ENCODE assay signal across 8 cellular contexts in genomic region chr5:132746592-132747063, GRCh38. TPM values are rescaled to one million over a fixed set of nuclear protein-coding genes. Genes with fewer than 3 reads are reported as not detected.
DNase-seq lines count a peak whose midpoint lies in the region; ATAC-seq and TF ChIP-seq lines count a peak whose summit lies in the region.

No MANE protein-coding gene starts in this region.

- no CpG with 5 or more reads among the region's 8 CpGs for WGBS in neuronal stem cell (ENCODE audit: extremely low coverage in 2 of 2, insufficient read length in 2 of 2, insufficient replicate concordance in 1 of 2), 2 donors

- H3K4ac ChIP-seq in neuronal stem cell (ENCODE audit: low read length) = no peak overlapping the region

- H3K27ac ChIP-seq in WERI-Rb-1 = no peak overlapping the region
- no peak overlapping the region for H3K27ac ChIP-seq in neuronal stem cell (replicated peaks; ENCODE audit: low read length)

- peak; percentile 49 for ATAC-seq in esophagus mucosa
- ATAC-seq in GM19452 (IDR thresholded peaks at IDR 0.05; ENCODE audit: unreplicated experiment) = no peak
- no peak for ATAC-seq in GM21515 (IDR thresholded peaks at IDR 0.05; ENCODE audit: unreplicated experiment)

- H3K18ac ChIP-seq in neuronal stem cell (ENCODE audit: low read length) = no peak overlapping the region

- no peak overlapping the region for H4K91ac ChIP-seq in neuronal stem cell (ENCODE audit: low read depth, low read length, poor library complexity)

- no peak overlapping the region for H2AK5ac ChIP-seq in neuronal stem cell (ENCODE audit: low read depth, low read length)

- H3K27me3 ChIP-seq in WERI-Rb-1 (ENCODE audit: insufficient read depth, low read depth, severe bottlenecking) = no peaks in the 10 kb centered on the region
- peaks cover 14 to 47% (median 41%) of the 10 kb centered on the region in 3 experiments for H3K27me3 ChIP-seq in neuronal stem cell (ENCODE audit: control insufficient read depth in 3 of 3, insufficient read depth in 3 of 3, low read depth in 1 of 3, low read length in 3 of 3)

- peak overlapping the region; percentile 90 for H2AFZ ChIP-seq in neuronal stem cell (ENCODE audit: low read length)

- H3K79me1 ChIP-seq in neuronal stem cell (ENCODE audit: low read depth, low read length) = no peaks in the 10 kb centered on the region

- H3K4me1 ChIP-seq in neuronal stem cell (ENCODE audit: control insufficient read depth in 2 of 2, insufficient read depth in 1 of 2, low read depth in 1 of 2, low read length in 2 of 2) = no peaks in the 10 kb centered on the region

- no peak overlapping the region for H2BK5ac ChIP-seq in neuronal stem cell (ENCODE audit: low read length)

- H3K36me3 ChIP-seq in WERI-Rb-1 = no peaks in the 10 kb centered on the region
- H3K36me3 ChIP-seq in neuronal stem cell (replicated peaks in 1 of 2; ENCODE audit: control insufficient read depth in 2 of 2, insufficient read depth in 2 of 2, low read length in 2 of 2) = no peaks in the 10 kb centered on the region

- H3K9me3 ChIP-seq in WERI-Rb-1 (ENCODE audit: severe bottlenecking) = no peaks in the 10 kb centered on the region
- no peaks in the 10 kb centered on the region for H3K9me3 ChIP-seq in neuronal stem cell (replicated peaks in 1 of 2; ENCODE audit: control insufficient read depth in 2 of 2, insufficient read depth in 1 of 2, low read depth in 1 of 2, low read length in 2 of 2)

- no peak overlapping the region for H2BK15ac ChIP-seq in neuronal stem cell (ENCODE audit: low read length)

- H4K8ac ChIP-seq in neuronal stem cell (ENCODE audit: low read depth, low read length) = no peak overlapping the region

- H3K14ac ChIP-seq in neuronal stem cell (ENCODE audit: low read length) = no peak overlapping the region

- H3K9ac ChIP-seq in neuronal stem cell (ENCODE audit: low read depth, low read length, poor library complexity) = no peak overlapping the region

- H3K4me3 ChIP-seq in WERI-Rb-1 (ENCODE audit: low read depth, low read length) = no peak overlapping the region
- peak overlapping the region; percentile 24 to 72 for H3K4me3 ChIP-seq in neuronal stem cell (ENCODE audit: low read length in 2 of 2)

- 0 out of 2 replicates have a peak, but pooled peaks have one; percentile 25 for TF ChIP-seq CTCF in WERI-Rb-1 (IDR thresholded peaks at IDR 0.05; ENCODE audit: low read depth, low read length)

- peak overlapping the region; percentile 79 for H3K4me2 ChIP-seq in neuronal stem cell (ENCODE audit: insufficient read depth, low read length, poor library complexity, severe bottlenecking)

- peak; percentile 25 for DNase-seq in activated T-cell treated with anti-CD3 and anti-CD28 coated beads for 1 hour (ENCODE audit: low read depth)
- no peak for DNase-seq in activated T-cell treated with anti-CD3 and anti-CD28 coated beads, Interleukin-2, amount 50 U/mL, for 48 hours
- no peak for DNase-seq in WERI-Rb-1
- no peak for DNase-seq in neuronal stem cell (ENCODE audit: low spot score)
- DNase-seq in activated CD4-positive, CD25-positive, alpha-beta regulatory T cell (lab: John Stamatoyannopoulos, UW) = no peak

- H3K23ac ChIP-seq in neuronal stem cell (ENCODE audit: low read depth, low read length, poor library complexity) = peak overlapping the region; percentile 4

- H2BK120ac ChIP-seq in neuronal stem cell (ENCODE audit: low read depth, low read length) = no peak overlapping the region

- H2BK12ac ChIP-seq in neuronal stem cell (ENCODE audit: low read length) = no peak overlapping the region

RNA-seq across cellular contexts. Expression of gene CCNI2, which starts 0.6 kb away (rescaled TPM):
- total RNA-seq in esophagus mucosa = not detected
- 0.17 TPM for polyA plus RNA-seq in neuronal stem cell (2013, experiment 1 of 2)
- polyA plus RNA-seq in neuronal stem cell (2013, experiment 2 of 2) = 0.14 TPM

RNA-seq across cellular contexts. Expression of gene KIF3A, which starts 9.3 kb away (rescaled TPM):
- total RNA-seq in esophagus mucosa = 5.5 TPM
- polyA plus RNA-seq in neuronal stem cell (2013, experiment 1 of 2) = 15.7 TPM
- 17.9 TPM for polyA plus RNA-seq in neuronal stem cell (2013, experiment 2 of 2)

RNA-seq across cellular contexts. Expression of gene SEPTIN8, which starts 30.4 kb away (rescaled TPM):
- 46.0 TPM for total RNA-seq in esophagus mucosa
- 53.7 TPM for polyA plus RNA-seq in neuronal stem cell (2013, experiment 1 of 2)
- polyA plus RNA-seq in neuronal stem cell (2013, experiment 2 of 2) = 53.2 TPM
